ENCODE assay signal across 8 cellular contexts in genomic region chr13:69857188-69857821, GRCh38.
A peak's percentile ranks its signal among the peaks of the same experiment; 100 is the strongest.
DNase-seq lines count a peak whose midpoint lies in the region; ATAC-seq and TF ChIP-seq lines count a peak whose summit lies in the region.

No MANE protein-coding gene starts in this region.

- DNase-seq in Calu3: no peak
- DNase-seq in NCI-H510A (lab: John Stamatoyannopoulos, UW): peak; percentile 8
- DNase-seq in mammary epithelial cell: peak; percentile 18
- DNase-seq in mesenchymal stem cell: peak; percentile 49
- DNase-seq in activated T-helper 1 cell treated with anti-CD3 and anti-CD28 coated beads, Interleukin-12 subunit alpha, Interleukin-12 subunit beta, Interleukin-2, Interleukin-4 antibody, amounts not matched to agents 30 ng/mL and 10 ng/mL and 1 ng/mL, durations not matched to agents 14 hours and 24 hours and 36 hours (ENCODE audit: low spot score): no peak
- DNase-seq in stimulated activated naive CD4-positive, alpha-beta T cell (lab: John Stamatoyannopoulos, UW): no peak

- peaks cover 14% of the 10 kb centered on the region for H3K4me1 Mint-ChIP-seq in Calu3 (ENCODE audit: low read depth, unreplicated experiment)
- H3K4me1 Mint-ChIP-seq in activated T-helper 1 cell treated with anti-CD3 and anti-CD28 coated beads, Interleukin-12 subunit alpha, Interleukin-12 subunit beta, Interleukin-2, Interleukin-4 antibody, amounts not matched to agents 30 ng/mL and 10 ng/mL and 1 ng/mL, durations not matched to agents 14 hours and 24 hours and 36 hours (ENCODE audit: low read depth): no peaks in the 10 kb centered on the region

- no peak overlapping the region for H4K8ac ChIP-seq in mesenchymal stem cell (ENCODE audit: low read length)

- in situ Hi-C loops in mammary epithelial cell (cut with MboI; ENCODE audit: low sequenced_read_pairs in 2 of 2): loop anchor here (10.0 to 25.0 kb wide), 2 partner anchors 313 to 320 kb away; no protein-coding TSS in a partner anchor

- no peak overlapping the region for H2BK5ac ChIP-seq in mesenchymal stem cell (ENCODE audit: low read depth, low read length, poor library complexity, severe bottlenecking)

- no peaks in the 10 kb centered on the region for H4K20me1 ChIP-seq in mammary epithelial cell (ENCODE audit: insufficient read depth, low read length)

- H2AFZ ChIP-seq in mammary epithelial cell (ENCODE audit: low read depth, low read length) (no peak overlapping the region), mesenchymal stem cell (ENCODE audit: low read depth, low read length) (no peak overlapping the region)

- no peak overlapping the region for H3K9ac ChIP-seq in mammary epithelial cell (ENCODE audit: insufficient read depth, low read length)
- H3K9ac ChIP-seq in mesenchymal stem cell (ENCODE audit: low read length): no peak overlapping the region

- H3K79me2 ChIP-seq in mammary epithelial cell (ENCODE audit: insufficient read depth, low read length): no peaks in the 10 kb centered on the region

- BruUV-seq in Calu3 (replicated peaks; lab: Mats Ljungman, UMichigan) (no TSS peak), mammary epithelial cell (replicated peaks; lab: Mats Ljungman, UMichigan) (no TSS peak)

- H2AK5ac ChIP-seq in mesenchymal stem cell (ENCODE audit: low read length, severe bottlenecking): no peak overlapping the region

- H3K4me3 ChIP-seq in mammary epithelial cell (replicated peaks in 1 of 3; ENCODE audit: insufficient read depth in 1 of 3, low read depth in 2 of 3, low read length in 3 of 3) (no peak overlapping the region), mesenchymal stem cell (ENCODE audit: insufficient read depth in 1 of 2, low read depth in 1 of 2, low read length in 2 of 2) (no peak overlapping the region)

- ATAC-seq in GM19452 (IDR thresholded peaks at IDR 0.05; ENCODE audit: unreplicated experiment) (peak; percentile 87), HG03432 (IDR thresholded peaks at IDR 0.05; ENCODE audit: unreplicated experiment) (peak; percentile 92)

- H3K9me3 ChIP-seq in mammary epithelial cell (replicated peaks; ENCODE audit: insufficient read depth, low read length) (no peaks in the 10 kb centered on the region), mesenchymal stem cell (ENCODE audit: control insufficient read depth, low read length) (no peaks in the 10 kb centered on the region)

- H3K4me1 ChIP-seq in mammary epithelial cell (ENCODE audit: insufficient read depth, low read length) (no peaks in the 10 kb centered on the region), mesenchymal stem cell (ENCODE audit: control insufficient read depth, insufficient read depth, low read depth, low read length) (no peaks in the 10 kb centered on the region)

- no peak overlapping the region for H3K18ac ChIP-seq in mesenchymal stem cell (ENCODE audit: low read depth in 1 of 2, low read length in 2 of 2)

- TF ChIP-seq CTCF in Calu3 (IDR thresholded peaks at IDR 0.05; ENCODE audit: unreplicated experiment) (no peak), mammary epithelial cell (conservative IDR thresholded peaks at IDR 0.05 in 1 of 2, IDR thresholded peaks at IDR 0.05 in 1 of 2; ENCODE audit: extremely low read depth in 1 of 2, insufficient read depth in 1 of 2, low read depth in 1 of 2, low read length in 2 of 2) (peak; percentile 53 to 60)

- H3K4me3 Mint-ChIP-seq in Calu3 (ENCODE audit: low read depth, unreplicated experiment): no peak overlapping the region
- H3K4me3 Mint-ChIP-seq in activated T-helper 1 cell treated with anti-CD3 and anti-CD28 coated beads, Interleukin-12 subunit alpha, Interleukin-12 subunit beta, Interleukin-2, Interleukin-4 antibody, amounts not matched to agents 30 ng/mL and 10 ng/mL and 1 ng/mL, durations not matched to agents 14 hours and 24 hours and 36 hours: no peak overlapping the region

- intact Hi-C loops in Calu3 (cut with micrococcal nuclease; ENCODE audit: unreplicated experiment): loop anchor here (1.0 to 5.0 kb wide), 4 partner anchors 278 to 710 kb away; no protein-coding TSS in a partner anchor
- intact Hi-C loops in mammary epithelial cell (cut with micrococcal nuclease): loop anchor here (1.0 to 10.0 kb wide), 3 partner anchors 278 to 457 kb away; no protein-coding TSS in a partner anchor
- intact Hi-C loops in activated T-helper 1 cell treated with anti-CD3 and anti-CD28 coated beads, Interleukin-12 subunit alpha, Interleukin-12 subunit beta, Interleukin-2, Interleukin-4 antibody, amounts not matched to agents 30 ng/mL and 10 ng/mL and 1 ng/mL, durations not matched to agents 14 hours and 24 hours and 36 hours (cut with micrococcal nuclease): no loop called here

- no peak overlapping the region for H3K14ac ChIP-seq in mesenchymal stem cell (ENCODE audit: low read length in 2 of 2)

- no peak overlapping the region for H2BK15ac ChIP-seq in mesenchymal stem cell (ENCODE audit: low read depth, poor library complexity, severe bottlenecking)

- dilution Hi-C loops in mammary epithelial cell (cut with HindIII; ENCODE audit: low sequenced_read_pairs): no loop called here

- no peak overlapping the region for H4K91ac ChIP-seq in mesenchymal stem cell (ENCODE audit: low read length)

- H3K36me3 Mint-ChIP-seq in Calu3 (ENCODE audit: insufficient read depth, unreplicated experiment): no peaks in the 10 kb centered on the region
- H3K36me3 Mint-ChIP-seq in activated T-helper 1 cell treated with anti-CD3 and anti-CD28 coated beads, Interleukin-12 subunit alpha, Interleukin-12 subunit beta, Interleukin-2, Interleukin-4 antibody, amounts not matched to agents 30 ng/mL and 10 ng/mL and 1 ng/mL, durations not matched to agents 14 hours and 24 hours and 36 hours (ENCODE audit: low read depth): no peaks in the 10 kb centered on the region

- H3K4me2 ChIP-seq in mammary epithelial cell (ENCODE audit: insufficient read depth, low read depth, low read length) (no peak overlapping the region), mesenchymal stem cell (ENCODE audit: low read length, poor library complexity, severe bottlenecking) (no peak overlapping the region)

- H3K4ac ChIP-seq in mesenchymal stem cell (ENCODE audit: low read depth in 1 of 2, low read length in 2 of 2): no peak overlapping the region

- H3K9me3 Mint-ChIP-seq in Calu3 (ENCODE audit: low read depth, unreplicated experiment): no peaks in the 10 kb centered on the region
- H3K9me3 Mint-ChIP-seq in activated T-helper 1 cell treated with anti-CD3 and anti-CD28 coated beads, Interleukin-12 subunit alpha, Interleukin-12 subunit beta, Interleukin-2, Interleukin-4 antibody, amounts not matched to agents 30 ng/mL and 10 ng/mL and 1 ng/mL, durations not matched to agents 14 hours and 24 hours and 36 hours: no peaks in the 10 kb centered on the region

- no peak overlapping the region for H2BK120ac ChIP-seq in mesenchymal stem cell (ENCODE audit: low read depth, low read length)

- 0% methylated on average over 4 of the region's 4 CpGs for WGBS in mammary epithelial cell (ENCODE audit: low coverage, missing lambda C conversion rate)
- WGBS in mesenchymal stem cell: 8% methylated on average over 2 of the region's 4 CpGs

- H3K36me3 ChIP-seq in mammary epithelial cell (ENCODE audit: insufficient read depth, low read length) (no peaks in the 10 kb centered on the region), mesenchymal stem cell (ENCODE audit: control insufficient read depth in 1 of 2, insufficient read depth in 2 of 2, low read depth in 1 of 2, low read length in 2 of 2) (no peaks in the 10 kb centered on the region)

- CTCF ChIA-PET in Calu3 (lab: Charles Lee) (no interaction called here), mammary epithelial cell (lab: Charles Lee; ENCODE audit: low non-redundant PET) (no interaction called here)

- peak overlapping the region; percentile 11 for H3K27ac Mint-ChIP-seq in Calu3 (ENCODE audit: unreplicated experiment)
- H3K27ac Mint-ChIP-seq in activated T-helper 1 cell treated with anti-CD3 and anti-CD28 coated beads, Interleukin-12 subunit alpha, Interleukin-12 subunit beta, Interleukin-2, Interleukin-4 antibody, amounts not matched to agents 30 ng/mL and 10 ng/mL and 1 ng/mL, durations not matched to agents 14 hours and 24 hours and 36 hours: no peak overlapping the region

- no peaks in the 10 kb centered on the region for H3K27me3 ChIP-seq in mammary epithelial cell (ENCODE audit: insufficient read depth, low read length)
- no peaks in the 10 kb centered on the region for H3K27me3 ChIP-seq in mesenchymal stem cell (ENCODE audit: control insufficient read depth in 1 of 2, insufficient read depth in 1 of 2, low read length in 2 of 2)

- no peak overlapping the region for H3K23ac ChIP-seq in mesenchymal stem cell (ENCODE audit: low read length in 2 of 2)

- H3K27me3 Mint-ChIP-seq in Calu3 (ENCODE audit: unreplicated experiment): no peaks in the 10 kb centered on the region
- H3K27me3 Mint-ChIP-seq in activated T-helper 1 cell treated with anti-CD3 and anti-CD28 coated beads, Interleukin-12 subunit alpha, Interleukin-12 subunit beta, Interleukin-2, Interleukin-4 antibody, amounts not matched to agents 30 ng/mL and 10 ng/mL and 1 ng/mL, durations not matched to agents 14 hours and 24 hours and 36 hours (ENCODE audit: insufficient read depth): no peaks in the 10 kb centered on the region

- no peaks in the 10 kb centered on the region for H3K79me1 ChIP-seq in mesenchymal stem cell (replicated peaks; ENCODE audit: low read length, poor library complexity, severe bottlenecking)

- no peak overlapping the region for H2BK12ac ChIP-seq in mesenchymal stem cell (ENCODE audit: low read length in 2 of 2)

- H3K27ac ChIP-seq in mammary epithelial cell (ENCODE audit: insufficient read depth, low read depth, low read length) (no peak overlapping the region), mesenchymal stem cell (ENCODE audit: low read length, poor library complexity, severe bottlenecking) (no peak overlapping the region)

Comparison
In these comparisons a context has a peak if more than half of its experiments do, and no peak if none do; other contexts are left out.
1. DNase-seq: peak in NCI-H510A (single experiment), mammary epithelial cell (single experiment) and mesenchymal stem cell (single experiment); none in Calu3 (single experiment), activated T-helper 1 cell treated with anti-CD3 and anti-CD28 coated beads, Interleukin-12 subunit alpha, Interleukin-12 subunit beta, Interleukin-2, Interleukin-4 antibody, amounts not matched to agents 30 ng/mL and 10 ng/mL and 1 ng/mL, durations not matched to agents 14 hours and 24 hours and 36 hours (single experiment) and stimulated activated naive CD4-positive, alpha-beta T cell (0 of 6).